8 cellular contexts compared by ENCODE assay signal in genomic region chr9:127825319-127826051, GRCh38. TPM values are rescaled to one million over a fixed set of nuclear protein-coding genes. Genes with fewer than 3 reads are reported as not detected.
A peak's percentile ranks its signal among the peaks of the same experiment; 100 is the strongest.
DNase-seq lines count a peak whose midpoint lies in the region; FAIRE-seq and TF ChIP-seq lines count a peak whose summit lies in the region.
"Had no signal": no experiment of that assay in that cellular context is flagged by ENCODE, and none has a peak within 500 bp of the region (broad histone marks: within the 10 kb centered on the region; RNA-seq: fewer than 3 reads in every experiment).

No MANE protein-coding gene starts in this region.

- peaks cover 10% of the 10 kb centered on the region for H3K27me3 Mint-ChIP-seq in endothelial cell (ENCODE audit: unreplicated experiment)

- 11 to 48% (median 27%) methylated on average over 35 to 42 of the region's 42 CpGs for WGBS in small intestine, 3 donors

- H3K4me3 Mint-ChIP-seq in endothelial cell (ENCODE audit: unreplicated experiment) = peak overlapping the region; percentile 25

- FAIRE-seq in small intestine (lab: Jason Lieb, UNC) = no peak
- FAIRE-seq: islet of Langerhans had no signal

- peak overlapping the region in 1 of 2 donors; percentile 5 for H3K27ac ChIP-seq in small intestine (ENCODE audit: low read depth in 1 of 2, low read length in 1 of 2)

- H3K4me3 ChIP-seq in small intestine (ENCODE audit: low read depth in 1 of 2, low read length in 2 of 2) = no peak overlapping the region

- H3K27ac Mint-ChIP-seq in endothelial cell (ENCODE audit: unreplicated experiment) = no peak overlapping the region

- no peaks in the 10 kb centered on the region for H3K4me1 ChIP-seq in small intestine (ENCODE audit: control insufficient read depth in 2 of 2, insufficient read depth in 1 of 2, low read depth in 1 of 2, low read length in 1 of 2)

- DNase-seq in endothelial cell (ENCODE audit: low spot score) = peak; percentile 78
- peak; percentile 34 for DNase-seq in small intestine
- no peak for DNase-seq in activated CD4-positive, CD25-positive, alpha-beta regulatory T cell (lab: John Stamatoyannopoulos, UW)
- DNase-seq in NCI-H2227 treated with DMSO at 0.1 percent for 48 hours (lab: John Stamatoyannopoulos, UW) = no peak
- DNase-seq in stimulated activated CD4-positive, alpha-beta T cell treated with anti-CD3 and anti-CD28 coated beads, Interleukin-4, amount 100 ng/mL, for 4 hours = no peak
- DNase-seq: activated CD8-positive, alpha-beta memory T cell treated with anti-CD3 and anti-CD28 coated beads for 24 hours had no signal

- H3K9me3 Mint-ChIP-seq in endothelial cell (ENCODE audit: unreplicated experiment) = no peaks in the 10 kb centered on the region

- no peaks in the 10 kb centered on the region for H3K27me3 ChIP-seq in small intestine (ENCODE audit: control insufficient read depth in 2 of 2, insufficient read depth in 2 of 2, low read length in 2 of 2)

- H3K36me3 Mint-ChIP-seq in endothelial cell (ENCODE audit: low read depth, unreplicated experiment) = peaks cover 30% of the 10 kb centered on the region

- peaks cover 31% of the 10 kb centered on the region for H3K4me1 Mint-ChIP-seq in endothelial cell (ENCODE audit: unreplicated experiment)

- TF ChIP-seq CTCF in LNCAP (IDR thresholded peaks at IDR 0.05) = peak; percentile 32; the same call in 1 of the 2 replicates
- peak; percentile 65 for TF ChIP-seq CTCF in endothelial cell (IDR thresholded peaks at IDR 0.05; ENCODE audit: unreplicated experiment)

- no peaks in the 10 kb centered on the region for H3K36me3 ChIP-seq in small intestine (ENCODE audit: control insufficient read depth in 2 of 2, insufficient read depth in 2 of 2, low read length in 2 of 2)

- H3K9me3 ChIP-seq in small intestine (ENCODE audit: control insufficient read depth, low read depth) = no peaks in the 10 kb centered on the region

RNA-seq across cellular contexts. Expression of gene FPGS, which starts 22.8 kb away (rescaled TPM):
- total RNA-seq in endothelial cell (ENCODE audit: unreplicated experiment) = 51.3 TPM
- polyA plus RNA-seq in small intestine = 10 to 100 TPM; 24.4 to 45.8 (median 33.8) TPM

RNA-seq across cellular contexts. Expression of gene ENG, which starts 29.0 kb away (rescaled TPM):
- total RNA-seq in endothelial cell (ENCODE audit: unreplicated experiment) = 113 TPM
- polyA plus RNA-seq in small intestine = 10 to 100 TPM in 1 of 3 donors, 1 to 10 TPM in 2; 3.1 to 84.0 (median 5.7) TPM

RNA-seq across cellular contexts. Expression of gene CDK9, which starts 39.7 kb away (rescaled TPM):
- 188 TPM for total RNA-seq in endothelial cell (ENCODE audit: unreplicated experiment)
- polyA plus RNA-seq in small intestine = 10 to 100 TPM; 34.0 to 35.1 (median 34.2) TPM

RNA-seq across cellular contexts. Expression of gene SH2D3C, which starts 47.0 kb away (rescaled TPM):
- total RNA-seq in endothelial cell (ENCODE audit: unreplicated experiment) = 137 TPM
- polyA plus RNA-seq in small intestine = 10 to 100 TPM in 1 of 3 donors, 1 to 10 TPM in 1, under 1 TPM in 1; 0.67 to 12.6 (median 3.8) TPM

RNA-seq across cellular contexts. Expression of gene AK1, which starts 52.0 kb away (rescaled TPM):
- 63.3 TPM for total RNA-seq in endothelial cell (ENCODE audit: unreplicated experiment)
- 10 to 100 TPM; 50.8 to 60.6 (median 52.5) TPM for polyA plus RNA-seq in small intestine

Comparison
In these comparisons a context has a peak if more than half of its experiments do, and no peak if none do; other contexts are left out.
1. DNase-seq: peak in endothelial cell (single experiment) and small intestine (single experiment); none in activated CD4-positive, CD25-positive, alpha-beta regulatory T cell (0 of 4), NCI-H2227 treated with DMSO at 0.1 percent for 48 hours (single experiment) and stimulated activated CD4-positive, alpha-beta T cell treated with anti-CD3 and anti-CD28 coated beads, Interleukin-4, amount 100 ng/mL, for 4 hours (0 of 2).